8 cellular contexts compared by ENCODE assay signal in the genomic region with DNA sequence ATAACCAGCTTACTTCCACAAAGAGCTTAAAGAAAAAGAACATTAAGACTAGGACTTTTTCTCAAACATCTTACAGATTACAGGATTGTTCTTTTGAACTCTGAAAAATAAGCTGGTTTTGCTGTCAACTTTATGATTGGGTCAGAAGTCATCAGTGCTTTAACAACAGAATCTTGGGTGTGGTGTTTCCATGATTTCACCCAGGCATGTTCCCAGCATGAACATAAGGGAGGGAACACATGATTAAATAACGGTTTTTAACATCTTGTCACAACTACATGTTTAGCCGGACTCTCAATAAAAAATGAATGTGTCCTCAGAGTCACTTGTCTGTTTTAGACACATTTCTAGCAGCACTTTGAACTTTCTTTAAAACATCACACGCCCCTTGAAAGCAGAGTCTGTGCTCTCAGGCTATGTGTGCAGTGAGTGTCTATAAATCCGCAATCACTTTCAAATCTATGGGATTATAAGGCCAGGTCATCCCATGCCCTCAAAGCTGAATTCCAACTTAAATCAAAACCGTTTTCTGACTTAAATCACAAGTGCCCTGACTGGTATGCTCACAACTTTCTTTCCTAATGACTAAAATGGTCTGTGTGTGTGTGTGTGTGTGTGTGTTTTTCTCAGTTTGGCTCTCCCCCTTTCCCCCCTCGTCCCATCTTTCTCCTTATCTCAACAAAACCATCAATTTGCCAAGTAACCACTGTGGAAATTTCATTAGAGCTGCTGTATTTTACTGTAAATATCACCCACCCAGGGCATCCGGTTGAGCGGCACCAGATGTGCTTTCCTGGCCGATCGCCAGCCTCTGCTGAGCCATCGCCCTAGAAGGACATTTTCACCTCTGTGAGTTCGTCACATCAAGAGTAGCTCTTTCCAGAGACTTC.
DNase-seq lines count a peak whose midpoint lies in the region; ATAC-seq and TF ChIP-seq lines count a peak whose summit lies in the region.

No MANE protein-coding gene starts in this region.

- no peaks in the 10 kb centered on the region for H3K36me3 Mint-ChIP-seq in activated naive CD8-positive, alpha-beta T cell treated with anti-CD3 and anti-CD28 coated beads for 36 hours

- peaks cover 21% of the 10 kb centered on the region for H3K4me1 Mint-ChIP-seq in activated naive CD8-positive, alpha-beta T cell treated with anti-CD3 and anti-CD28 coated beads for 36 hours

- H3K27ac Mint-ChIP-seq in activated naive CD8-positive, alpha-beta T cell treated with anti-CD3 and anti-CD28 coated beads for 36 hours, result no peak overlapping the region

- TF ChIP-seq CTCF in AG09309 (IDR thresholded peaks at IDR 0.05; ENCODE audit: control insufficient read depth, insufficient read depth, low read depth, low read length, missing control alignments), result no peak
- TF ChIP-seq CTCF in suprapubic skin (IDR thresholded peaks at IDR 0.05), result no peak

- TF ChIP-seq EP300 in suprapubic skin (IDR thresholded peaks at IDR 0.05), result no peak

- peaks cover 15% of the 10 kb centered on the region for H3K4me1 ChIP-seq in suprapubic skin

- no peak overlapping the region for H3K4me3 ChIP-seq in AG09309 (ENCODE audit: control insufficient read depth, low read depth, low read length)
- H3K4me3 ChIP-seq in suprapubic skin, result no peak overlapping the region

- H3K27ac ChIP-seq in suprapubic skin, result peak overlapping the region; percentile 38

- no peaks in the 10 kb centered on the region for H3K9me3 Mint-ChIP-seq in activated naive CD8-positive, alpha-beta T cell treated with anti-CD3 and anti-CD28 coated beads for 36 hours

- ATAC-seq in GM19324 (IDR thresholded peaks at IDR 0.05; ENCODE audit: low FRiP score, unreplicated experiment), result peak; percentile 78
- peak; percentile 71 for ATAC-seq in HG03439 (IDR thresholded peaks at IDR 0.05; ENCODE audit: unreplicated experiment)

- no peaks in the 10 kb centered on the region for H3K27me3 Mint-ChIP-seq in activated naive CD8-positive, alpha-beta T cell treated with anti-CD3 and anti-CD28 coated beads for 36 hours

- no peaks in the 10 kb centered on the region for H3K36me3 ChIP-seq in suprapubic skin

- H3K27me3 ChIP-seq in suprapubic skin, result no peaks in the 10 kb centered on the region

- WGBS in suprapubic skin, result 19% methylated on average over 12 of the region's 12 CpGs

- no peak for TF ChIP-seq POLR2A in suprapubic skin (IDR thresholded peaks at IDR 0.05)

- no peaks in the 10 kb centered on the region for H3K9me3 ChIP-seq in suprapubic skin

- peak; percentile 18 for DNase-seq in AG09309 (ENCODE audit: low read depth)
- DNase-seq in SHP77 (lab: John Stamatoyannopoulos, UW), result peak; percentile 64 to 82
- peak; percentile 49 for DNase-seq in activated naive CD8-positive, alpha-beta T cell treated with anti-CD3 and anti-CD28 coated beads for 36 hours
- peak; percentile 26 for DNase-seq in medulla oblongata (ENCODE audit: extremely low spot score)
- peak in 1 of 2 donors; percentile 88 for DNase-seq in suprapubic skin (ENCODE audit: low spot score in 2 of 2)
- no peak for DNase-seq in SW480 (ENCODE audit: low spot score)

- H3K4me3 Mint-ChIP-seq in activated naive CD8-positive, alpha-beta T cell treated with anti-CD3 and anti-CD28 coated beads for 36 hours, result peak overlapping the region; percentile 57
